ENCODE assay signal across 20 cellular contexts in genomic region chr19:11486661-11487503, GRCh38. TPM values are rescaled to one million over a fixed set of nuclear protein-coding genes. Genes with fewer than 3 reads are reported as not detected.
DNase-seq lines count a peak whose midpoint lies in the region; ATAC-seq, FAIRE-seq and TF ChIP-seq lines count a peak whose summit lies in the region.
"Had no signal": no experiment of that assay in that cellular context is flagged by ENCODE, and none has a peak within 500 bp of the region (broad histone marks: within the 10 kb centered on the region; RNA-seq: fewer than 3 reads in every experiment).

No MANE protein-coding gene starts in this region.

- H2BK12ac ChIP-seq in neuronal stem cell (ENCODE audit: low read length) = no peak overlapping the region

- H3K79me2 ChIP-seq in K562 (ENCODE audit: control insufficient read depth, insufficient read depth, low read length) = no peaks in the 10 kb centered on the region

- no peak overlapping the region for H2BK5ac ChIP-seq in neuronal stem cell (ENCODE audit: low read length)

- no peak overlapping the region for H4K8ac ChIP-seq in neuronal stem cell (ENCODE audit: low read depth, low read length)

- TF ChIP-seq RAD21 in K562 (CRISPR knock-in tag; conservative IDR thresholded peaks at IDR 0.05 in 1 of 2, IDR thresholded peaks at IDR 0.05 in 1 of 2) = no peak

- POLR2A ChIA-PET in K562 (lab: Yijun Ruan, JAX) = interaction anchor here (0.5 to 0.6 kb wide), 2 partner anchors 14 to 1663 kb away, joined by 4 read pairs; partner anchors contain the start of genes IER2 and STX10

- H3K14ac ChIP-seq in neuronal stem cell (ENCODE audit: low read length) = no peak overlapping the region

- no peak overlapping the region for H3K4me3 ChIP-seq in K562
- no peak overlapping the region for H3K4me3 ChIP-seq in neuronal stem cell (ENCODE audit: low read length in 2 of 2)

- intact Hi-C loops in K562 (cut with micrococcal nuclease) = loop anchor here (10.0 kb wide), 1 partner anchor 192 kb away; the partner anchor contains the start of gene TSPAN16

- H2BK120ac ChIP-seq in neuronal stem cell (ENCODE audit: low read depth, low read length) = no peak overlapping the region

- H3K79me1 ChIP-seq in neuronal stem cell (ENCODE audit: low read depth, low read length) = no peaks in the 10 kb centered on the region

- no TSS peak for BruUV-seq in K562 (replicated peaks; lab: Mats Ljungman, UMichigan)

- no peak overlapping the region for H3K9ac ChIP-seq in K562 (ENCODE audit: insufficient read depth in 1 of 2, low read depth in 2 of 2, low read length in 2 of 2)
- peak overlapping the region; percentile 57 for H3K9ac ChIP-seq in neuronal stem cell (ENCODE audit: low read depth, low read length, poor library complexity)

- FAIRE-seq in GM12892 (lab: Jason Lieb, UNC) (no peak), K562 (lab: Jason Lieb, UNC) (no peak)
- FAIRE-seq: G401.6, GM19239 had no signal

- H2BK15ac ChIP-seq in neuronal stem cell (ENCODE audit: low read length) = no peak overlapping the region

- no peaks in the 10 kb centered on the region for H4K20me1 ChIP-seq in K562 (replicated peaks; ENCODE audit: control insufficient read depth, insufficient read depth, low read length)

- H3K9me3 ChIP-seq in K562 (replicated peaks; ENCODE audit: control insufficient read depth, insufficient read depth, low read depth, low read length) (no peaks in the 10 kb centered on the region), neuronal stem cell (replicated peaks in 1 of 2; ENCODE audit: control insufficient read depth in 2 of 2, insufficient read depth in 1 of 2, low read depth in 1 of 2, low read length in 2 of 2) (no peaks in the 10 kb centered on the region)

- CTCF ChIA-PET in K562 (lab: Yijun Ruan, JAX; ENCODE audit: low intra/inter-chr PET ratio) = no interaction called here

- TF ChIP-seq POLR2A in GM12892 (IDR thresholded peaks at IDR 0.05; ENCODE audit: low read depth, low read length) (no peak), K562 (conservative IDR thresholded peaks at IDR 0.05) (no peak)

- no peak overlapping the region for H3K23ac ChIP-seq in neuronal stem cell (ENCODE audit: low read depth, low read length, poor library complexity)

- H3K4me2 ChIP-seq in K562 (ENCODE audit: insufficient read depth, low read length) (no peak overlapping the region), neuronal stem cell (ENCODE audit: insufficient read depth, low read length, poor library complexity, severe bottlenecking) (no peak overlapping the region)

- no peak for TF ChIP-seq EP300 in K562 (IDR thresholded peaks at IDR 0.05; ENCODE audit: low read length)

- no peaks in the 10 kb centered on the region for H3K36me3 ChIP-seq in K562 (ENCODE audit: control insufficient read depth, insufficient read depth, low read length)
- H3K36me3 ChIP-seq in neuronal stem cell (replicated peaks in 1 of 2; ENCODE audit: control insufficient read depth in 2 of 2, insufficient read depth in 2 of 2, low read length in 2 of 2) = peaks cover 5 to 20% of the 10 kb centered on the region in 2 donors

- no peak for ATAC-seq in K562
- ATAC-seq in HG02885 (IDR thresholded peaks at IDR 0.05; ENCODE audit: poor library complexity, unreplicated experiment) = no peak
- ATAC-seq: HCT116 had no signal

- no peaks in the 10 kb centered on the region for H3K27me3 ChIP-seq in K562 (ENCODE audit: control insufficient read depth in 2 of 2, insufficient read depth in 2 of 2, low read length in 2 of 2)
- peaks cover 0 to 7% (median 0%) of the 10 kb centered on the region in 3 experiments for H3K27me3 ChIP-seq in neuronal stem cell (ENCODE audit: control insufficient read depth in 3 of 3, insufficient read depth in 3 of 3, low read depth in 1 of 3, low read length in 3 of 3)

- 81% methylated on average over 24 of the region's 45 CpGs for WGBS in K562 (ENCODE audit: insufficient coverage, low coverage, missing lambda C conversion rate)
- no CpG with 5 or more reads among the region's 45 CpGs for WGBS in neuronal stem cell (ENCODE audit: extremely low coverage in 2 of 2, insufficient read length in 2 of 2, insufficient replicate concordance in 1 of 2), 2 donors

- peak; percentile 33 for DNase-seq in D341Med (ENCODE audit: low spot score)
- peak; percentile 15 for DNase-seq in GM12892 (ENCODE audit: insufficient read length)
- peak in 1 of 4 experiments; percentile 4 for DNase-seq in K562 (ENCODE audit: extremely low read depth in 1 of 4, low spot score in 3 of 4)
- no peak for DNase-seq in neuronal stem cell (ENCODE audit: low spot score)
- no peak for DNase-seq in NCI-H526 (lab: John Stamatoyannopoulos, UW)
- DNase-seq in T1000 (lab: John Stamatoyannopoulos, UW) = no peak
- DNase-seq: C1 segment of cervical spinal cord; Calu3; CD4-positive, alpha-beta memory T cell; COR-L47; DMS153; DND-41; GOT3; H9 had no signal

- in situ Hi-C loops in K562 (cut with MboI) = no loop called here

- no peak for TF ChIP-seq CTCF in K562 (IDR thresholded peaks at IDR 0.05 in 2 of 3, conservative IDR thresholded peaks at IDR 0.05 in 1 of 3; ENCODE audit: insufficient read depth in 2 of 3, low read depth in 1 of 3, low read length in 3 of 3)

- H2AK5ac ChIP-seq in neuronal stem cell (ENCODE audit: low read depth, low read length) = no peak overlapping the region

- no peak overlapping the region for H3K18ac ChIP-seq in neuronal stem cell (ENCODE audit: low read length)

- H4K91ac ChIP-seq in neuronal stem cell (ENCODE audit: low read depth, low read length, poor library complexity) = no peak overlapping the region

- no peak overlapping the region for H2AFZ ChIP-seq in K562 (ENCODE audit: low read depth, low read length)
- H2AFZ ChIP-seq in neuronal stem cell (ENCODE audit: low read length) = no peak overlapping the region

- no peak overlapping the region for H3K4ac ChIP-seq in neuronal stem cell (ENCODE audit: low read length)

- no peak overlapping the region for H3K27ac ChIP-seq in K562 (ENCODE audit: extremely low read depth, low read depth, low read length)
- no peak overlapping the region for H3K27ac ChIP-seq in neuronal stem cell (replicated peaks; ENCODE audit: low read length)

- no peaks in the 10 kb centered on the region for H3K9me1 ChIP-seq in K562 (ENCODE audit: control insufficient read depth, insufficient read depth, low read length)

- H3K4me1 ChIP-seq in K562 (replicated peaks in 1 of 2; ENCODE audit: control insufficient read depth in 2 of 2, insufficient read depth in 2 of 2, low read length in 2 of 2) (peaks cover 0 to 37% of the 10 kb centered on the region in 2 experiments; a peak in 2 of 5 replicates), neuronal stem cell (ENCODE audit: control insufficient read depth in 2 of 2, insufficient read depth in 1 of 2, low read depth in 1 of 2, low read length in 2 of 2) (no peaks in the 10 kb centered on the region)

RNA-seq across cellular contexts. Expression of gene ELAVL3, which starts 6.0 kb away (rescaled TPM):
- polyA plus RNA-seq in GM12892 (2012; ENCODE audit: missing spikeins) = 0.38 TPM
- total RNA-seq in K562 (2011; cell fraction: chromatin; rRNA removed; ENCODE audit: low replicate concordance) = not detected in 2 replicates
- total RNA-seq in K562 (2011; cell fraction: nucleolus; rRNA removed) = not detected in 2 replicates
- not detected in 2 replicates for total RNA-seq in K562 (2011; cell fraction: nucleoplasm; rRNA removed)
- 0.16 TPM in 1 of 2 replicates, not detected in the other for total RNA-seq in K562 (2014; rRNA removed)
- not detected in 2 replicates for total RNA-seq in K562 (2014; rRNA removed; fragmentation: Illumina TruSeq; extraction: Trizol)
- total RNA-seq in K562 (2015; rRNA removed; fragmentation: Illumina TruSeq; extraction: Trizol) = not detected in 2 replicates
- not detected in 2 replicates for total RNA-seq in K562 (2021)
- not detected in 2 replicates for polyA plus RNA-seq in K562 (2011; rRNA removed)
- polyA plus RNA-seq in K562 (2011; cell fraction: cytosol; rRNA removed) = not detected in 2 replicates
- not detected in 2 replicates for polyA plus RNA-seq in K562 (2011; cell fraction: nucleus; rRNA removed)
- polyA plus RNA-seq in K562 (2012) = 0.01 TPM in 1 of 2 replicates, not detected in the other
- polyA plus RNA-seq in K562 (2014; fragmentation: Illumina TruSeq; extraction: Trizol) = not detected in 2 replicates
- polyA plus RNA-seq in K562 (2014; fragmentation: Nextera tagmentation; extraction: Ambion mirVana) = not detected
- not detected in 2 replicates for polyA plus RNA-seq in K562 (2014; rRNA removed)
- not detected in 2 replicates for polyA minus RNA-seq in K562 (2011; rRNA and poly(A)+ RNA removed)
- polyA minus RNA-seq in K562 (2011; cell fraction: cytosol; rRNA and poly(A)+ RNA removed) = not detected in 2 replicates
- not detected in 2 replicates for polyA minus RNA-seq in K562 (2011; cell fraction: nucleus; rRNA and poly(A)+ RNA removed)
- polyA plus RNA-seq in neuronal stem cell (2013, experiment 1 of 2) = 0.98 TPM
- polyA plus RNA-seq in neuronal stem cell (2013, experiment 2 of 2) = 0.86 TPM
- total RNA-seq: A172; Calu3; CD4-positive, alpha-beta memory T cell had no signal
- polyA plus RNA-seq: BJ; CD4-positive, alpha-beta memory T cell had no signal

RNA-seq across cellular contexts. Expression of gene ZNF653, which starts 18.8 kb away (rescaled TPM):
- polyA plus RNA-seq in GM12892 (2012; ENCODE audit: missing spikeins) = 3.9 TPM
- total RNA-seq in K562 (2011; cell fraction: chromatin; rRNA removed; ENCODE audit: low replicate concordance) = 12.5 and 24.0 TPM in 2 replicates
- 22.4 and 24.2 TPM in 2 replicates for total RNA-seq in K562 (2011; cell fraction: nucleolus; rRNA removed)
- 15.0 and 19.7 TPM in 2 replicates for total RNA-seq in K562 (2011; cell fraction: nucleoplasm; rRNA removed)
- total RNA-seq in K562 (2014; rRNA removed) (3.9 and 7.1 TPM in 2 replicates), K562 (2014; rRNA removed; fragmentation: Illumina TruSeq; extraction: Trizol) (1.4 and 1.6 TPM in 2 replicates), K562 (2015; rRNA removed; fragmentation: Illumina TruSeq; extraction: Trizol) (2.9 and 3.8 TPM in 2 replicates), K562 (2021) (5.6 and 8.0 TPM in 2 replicates)
- polyA plus RNA-seq in K562 (2011; rRNA removed) (7.0 and 7.8 TPM in 2 replicates), K562 (2014; fragmentation: Illumina TruSeq; extraction: Trizol) (4.2 and 5.6 TPM in 2 replicates), K562 (2014; fragmentation: Nextera tagmentation; extraction: Ambion mirVana) (not detected), K562 (2014; rRNA removed) (5.3 and 7.3 TPM in 2 replicates)
- 7.3 and 15.5 TPM in 2 replicates for polyA plus RNA-seq in K562 (2011; cell fraction: cytosol; rRNA removed)
- polyA plus RNA-seq in K562 (2011; cell fraction: nucleus; rRNA removed) = 18.3 and 23.6 TPM in 2 replicates
- polyA plus RNA-seq in K562 (2012) = 5.4 and 6.6 TPM in 2 replicates
- polyA minus RNA-seq in K562 (2011; rRNA and poly(A)+ RNA removed) = 2.4 and 4.9 TPM in 2 replicates
- 3.6 and 4.3 TPM in 2 replicates for polyA minus RNA-seq in K562 (2011; cell fraction: cytosol; rRNA and poly(A)+ RNA removed)
- 4.3 and 5.6 TPM in 2 replicates for polyA minus RNA-seq in K562 (2011; cell fraction: nucleus; rRNA and poly(A)+ RNA removed)
- polyA plus RNA-seq in neuronal stem cell (2013, experiment 1 of 2) = 8.3 TPM
- polyA plus RNA-seq in neuronal stem cell (2013, experiment 2 of 2) = 7.7 TPM

RNA-seq across cellular contexts. Expression of gene ECSIT, which starts 42.1 kb away (rescaled TPM):
- polyA plus RNA-seq in GM12892 (2012; ENCODE audit: missing spikeins) = 14.4 TPM
- 34.5 and 88.3 TPM in 2 replicates for total RNA-seq in K562 (2011; cell fraction: chromatin; rRNA removed; ENCODE audit: low replicate concordance)
- total RNA-seq in K562 (2011; cell fraction: nucleolus; rRNA removed) = 49.9 and 54.2 TPM in 2 replicates
- total RNA-seq in K562 (2011; cell fraction: nucleoplasm; rRNA removed) = 31.5 and 36.0 TPM in 2 replicates
- total RNA-seq in K562 (2014; rRNA removed) (82.5 and 91.8 TPM in 2 replicates), K562 (2014; rRNA removed; fragmentation: Illumina TruSeq; extraction: Trizol) (14.3 and 20.4 TPM in 2 replicates), K562 (2015; rRNA removed; fragmentation: Illumina TruSeq; extraction: Trizol) (36.5 and 40.4 TPM in 2 replicates), K562 (2021) (71.2 and 73.3 TPM in 2 replicates)
- polyA plus RNA-seq in K562 (2011; rRNA removed) (43.9 and 66.4 TPM in 2 replicates), K562 (2014; fragmentation: Illumina TruSeq; extraction: Trizol) (44.0 and 49.0 TPM in 2 replicates), K562 (2014; fragmentation: Nextera tagmentation; extraction: Ambion mirVana) (1 to 10 TPM; 1.1 to 4.2 TPM), K562 (2014; rRNA removed) (55.7 and 60.9 TPM in 2 replicates)
- polyA plus RNA-seq in K562 (2011; cell fraction: cytosol; rRNA removed) = 81.6 and 108 TPM in 2 replicates
- 68.9 and 81.7 TPM in 2 replicates for polyA plus RNA-seq in K562 (2011; cell fraction: nucleus; rRNA removed)
- 51.8 and 53.6 TPM in 2 replicates for polyA plus RNA-seq in K562 (2012)
- polyA minus RNA-seq in K562 (2011; rRNA and poly(A)+ RNA removed) = 48.5 and 63.1 TPM in 2 replicates
- polyA minus RNA-seq in K562 (2011; cell fraction: cytosol; rRNA and poly(A)+ RNA removed) = 44.3 and 60.1 TPM in 2 replicates
- 12.0 and 18.3 TPM in 2 replicates for polyA minus RNA-seq in K562 (2011; cell fraction: nucleus; rRNA and poly(A)+ RNA removed)
- 30.6 TPM for polyA plus RNA-seq in neuronal stem cell (2013, experiment 1 of 2)
- polyA plus RNA-seq in neuronal stem cell (2013, experiment 2 of 2) = 28.7 TPM

RNA-seq across cellular contexts. Expression of gene PRKCSH, which starts 51.4 kb away (rescaled TPM):
- polyA plus RNA-seq in GM12892 (2012; ENCODE audit: missing spikeins) = 113 TPM
- total RNA-seq in K562 (2011; cell fraction: chromatin; rRNA removed; ENCODE audit: low replicate concordance) = 161 and 438 TPM in 2 replicates
- 419 and 446 TPM in 2 replicates for total RNA-seq in K562 (2011; cell fraction: nucleolus; rRNA removed)
- total RNA-seq in K562 (2011; cell fraction: nucleoplasm; rRNA removed) = 236 and 271 TPM in 2 replicates
- total RNA-seq in K562 (2014; rRNA removed) (99.4 and 135 TPM in 2 replicates), K562 (2014; rRNA removed; fragmentation: Illumina TruSeq; extraction: Trizol) (25.6 and 28.4 TPM in 2 replicates), K562 (2015; rRNA removed; fragmentation: Illumina TruSeq; extraction: Trizol) (48.1 and 52.1 TPM in 2 replicates), K562 (2021) (297 and 303 TPM in 2 replicates)
- polyA plus RNA-seq in K562 (2011; rRNA removed) (39.1 and 96.2 TPM in 2 replicates), K562 (2014; fragmentation: Illumina TruSeq; extraction: Trizol) (155 and 235 TPM in 2 replicates), K562 (2014; fragmentation: Nextera tagmentation; extraction: Ambion mirVana) (1 to 10 TPM; 2.3 to 6.9 TPM), K562 (2014; rRNA removed) (76.5 and 88.9 TPM in 2 replicates)
- polyA plus RNA-seq in K562 (2011; cell fraction: cytosol; rRNA removed) = 68.3 and 79.6 TPM in 2 replicates
- 221 and 243 TPM in 2 replicates for polyA plus RNA-seq in K562 (2011; cell fraction: nucleus; rRNA removed)
- 242 and 451 TPM in 2 replicates for polyA plus RNA-seq in K562 (2012)
- polyA minus RNA-seq in K562 (2011; rRNA and poly(A)+ RNA removed) = 31.6 and 32.5 TPM in 2 replicates
- 147 and 227 TPM in 2 replicates for polyA minus RNA-seq in K562 (2011; cell fraction: cytosol; rRNA and poly(A)+ RNA removed)
- polyA minus RNA-seq in K562 (2011; cell fraction: nucleus; rRNA and poly(A)+ RNA removed) = 56.5 and 75.8 TPM in 2 replicates
- 199 TPM for polyA plus RNA-seq in neuronal stem cell (2013, experiment 1 of 2)
- polyA plus RNA-seq in neuronal stem cell (2013, experiment 2 of 2) = 201 TPM

RNA-seq across cellular contexts. Expression of gene CNN1, which starts 51.8 kb away (rescaled TPM):
- not detected for polyA plus RNA-seq in GM12892 (2012; ENCODE audit: missing spikeins)
- 1.7 and 4.4 TPM in 2 replicates for total RNA-seq in K562 (2011; cell fraction: chromatin; rRNA removed; ENCODE audit: low replicate concordance)
- 1.6 and 3.8 TPM in 2 replicates for total RNA-seq in K562 (2011; cell fraction: nucleolus; rRNA removed)
- 3.5 and 5.3 TPM in 2 replicates for total RNA-seq in K562 (2011; cell fraction: nucleoplasm; rRNA removed)
- 9.1 and 10.1 TPM in 2 replicates for total RNA-seq in K562 (2014; rRNA removed)
- 3.7 and 4.9 TPM in 2 replicates for total RNA-seq in K562 (2014; rRNA removed; fragmentation: Illumina TruSeq; extraction: Trizol)
- total RNA-seq in K562 (2015; rRNA removed; fragmentation: Illumina TruSeq; extraction: Trizol) = 3.4 and 3.5 TPM in 2 replicates
- total RNA-seq in K562 (2021) = 5.8 and 6.1 TPM in 2 replicates
- polyA plus RNA-seq in K562 (2011; rRNA removed) = 8.4 and 10.6 TPM in 2 replicates
- 15.3 and 31.5 TPM in 2 replicates for polyA plus RNA-seq in K562 (2011; cell fraction: cytosol; rRNA removed)
- polyA plus RNA-seq in K562 (2011; cell fraction: nucleus; rRNA removed) = 5.2 and 8.0 TPM in 2 replicates
- 4.4 and 6.5 TPM in 2 replicates for polyA plus RNA-seq in K562 (2012)
- polyA plus RNA-seq in K562 (2014; fragmentation: Illumina TruSeq; extraction: Trizol) = 5.2 and 6.9 TPM in 2 replicates
- polyA plus RNA-seq in K562 (2014; fragmentation: Nextera tagmentation; extraction: Ambion mirVana) = under 1 TPM; 0.23 to 0.32 TPM
- 5.7 and 7.0 TPM in 2 replicates for polyA plus RNA-seq in K562 (2014; rRNA removed)
- 12.1 and 16.9 TPM in 2 replicates for polyA minus RNA-seq in K562 (2011; rRNA and poly(A)+ RNA removed)
- 5.6 and 8.2 TPM in 2 replicates for polyA minus RNA-seq in K562 (2011; cell fraction: cytosol; rRNA and poly(A)+ RNA removed)
- polyA minus RNA-seq in K562 (2011; cell fraction: nucleus; rRNA and poly(A)+ RNA removed) = 1.2 and 2.8 TPM in 2 replicates
- polyA plus RNA-seq in neuronal stem cell (2013, experiment 1 of 2) = 24.1 TPM
- 22.1 TPM for polyA plus RNA-seq in neuronal stem cell (2013, experiment 2 of 2)
- total RNA-seq: Calu3; CD4-positive, alpha-beta memory T cell had no signal
- polyA plus RNA-seq: CD4-positive, alpha-beta memory T cell had no signal

Comparison
In these comparisons a context has a peak if more than half of its experiments do, and no peak if none do; other contexts are left out.
1. DNase-seq: peak in D341Med (single experiment) and GM12892 (single experiment); none in neuronal stem cell (single experiment), NCI-H526 (0 of 2) and T1000 (single experiment).